ENCODE assay signal across 8 cellular contexts in genomic region chr19:5977222-5977784, GRCh38. TPM values are rescaled to one million over a fixed set of nuclear protein-coding genes. Genes with fewer than 3 reads are reported as not detected.
DNase-seq lines count a peak whose midpoint lies in the region; ATAC-seq and TF ChIP-seq lines count a peak whose summit lies in the region.

No MANE protein-coding gene starts in this region.

- H3K4me3 ChIP-seq in skeletal muscle tissue (ENCODE audit: low read length in 3 of 3): peak overlapping the region; percentile 78 to 90 (median 88)

- H3K27ac ChIP-seq in foreskin keratinocyte (peak overlapping the region; percentile 26), skeletal muscle tissue (ENCODE audit: low read depth, low read length) (peak overlapping the region; percentile 77)

- H3K9me3 Mint-ChIP-seq in activated T-cell treated with anti-CD3 and anti-CD28 coated beads, Interleukin-2, amount 50 U/mL, for 4 hours: no peaks in the 10 kb centered on the region
- no peaks in the 10 kb centered on the region for H3K9me3 Mint-ChIP-seq in T-cell

- CTCF ChIA-PET in T-cell (lab: Charles Lee): interaction anchor here (0.6 to 2.5 kb wide), 7 partner anchors 9 to 128 kb away, joined by 3 to 19 read pairs (median 3); no protein-coding TSS in a partner anchor

- peak overlapping the region; percentile 90 to 93 (median 91) for H3K9ac ChIP-seq in skeletal muscle tissue (ENCODE audit: low read depth in 1 of 3, low read length in 3 of 3)

- POLR2A ChIA-PET in T-cell (lab: Charles Lee): no interaction called here

- H3K27ac Mint-ChIP-seq in T-cell: peak overlapping the region; percentile 82 to 92

- H3K36me3 Mint-ChIP-seq in activated T-cell treated with anti-CD3 and anti-CD28 coated beads, Interleukin-2, amount 50 U/mL, for 4 hours (ENCODE audit: insufficient read depth): peaks cover 19% of the 10 kb centered on the region
- peaks cover 17% of the 10 kb centered on the region for H3K36me3 Mint-ChIP-seq in T-cell

- H3K4me1 Mint-ChIP-seq in activated T-cell treated with anti-CD3 and anti-CD28 coated beads, Interleukin-2, amount 50 U/mL, for 4 hours (ENCODE audit: low read depth): peaks cover 59% of the 10 kb centered on the region
- peaks cover 61 to 67% (median 64%) of the 10 kb centered on the region in 3 donors for H3K4me1 Mint-ChIP-seq in T-cell

- no peak for TF ChIP-seq CTCF in foreskin keratinocyte (conservative IDR thresholded peaks at IDR 0.05)

- H3K4me3 Mint-ChIP-seq in activated T-cell treated with anti-CD3 and anti-CD28 coated beads, Interleukin-2, amount 50 U/mL, for 4 hours: peak overlapping the region; percentile 98
- peak overlapping the region; percentile 91 to 97 (median 93) for H3K4me3 Mint-ChIP-seq in T-cell

- H3K27me3 ChIP-seq in foreskin keratinocyte (no peaks in the 10 kb centered on the region), skeletal muscle tissue (ENCODE audit: control insufficient read depth in 3 of 3, insufficient read depth in 3 of 3, low read length in 3 of 3) (no peaks in the 10 kb centered on the region)

- no peaks in the 10 kb centered on the region for H3K9me3 ChIP-seq in skeletal muscle tissue (ENCODE audit: control insufficient read depth in 3 of 3, low read length in 3 of 3)

- no peaks in the 10 kb centered on the region for H3K27me3 Mint-ChIP-seq in activated T-cell treated with anti-CD3 and anti-CD28 coated beads, Interleukin-2, amount 50 U/mL, for 4 hours (ENCODE audit: low read depth)
- no peaks in the 10 kb centered on the region for H3K27me3 Mint-ChIP-seq in T-cell

- peaks cover 10 to 21% (median 14%) of the 10 kb centered on the region in 3 donors for H3K36me3 ChIP-seq in skeletal muscle tissue (ENCODE audit: control insufficient read depth in 3 of 3, insufficient read depth in 3 of 3, low read length in 3 of 3)

- ATAC-seq in activated T-cell treated with anti-CD3 and anti-CD28 coated beads, Interleukin-2, amount 50 U/mL, for 4 hours: peak; percentile 4 to 7
- peak in 1 of 4 experiments; percentile 3 for ATAC-seq in T-cell (replicated peaks in 1 of 4)
- peak; percentile 1 for ATAC-seq in foreskin keratinocyte
- no peak for ATAC-seq in GM21717 (IDR thresholded peaks at IDR 0.05; ENCODE audit: unreplicated experiment)

- no peak for DNase-seq in activated T-cell treated with anti-CD3 and anti-CD28 coated beads, Interleukin-2, amount 50 U/mL, for 4 hours
- no peak for DNase-seq in activated T-cell treated with anti-CD3 and anti-CD28 coated beads for 4 hours
- no peak for DNase-seq in T-cell
- no peak for DNase-seq in foreskin keratinocyte
- no peak for DNase-seq in NCI-H2171 (lab: John Stamatoyannopoulos, UW)
- DNase-seq in cerebellum (ENCODE audit: low spot score): no peak

- no peaks in the 10 kb centered on the region for H3K4me1 ChIP-seq in foreskin keratinocyte
- H3K4me1 ChIP-seq in skeletal muscle tissue (ENCODE audit: control insufficient read depth in 3 of 3, insufficient read depth in 3 of 3, low read length in 3 of 3): peaks cover 30 to 51% (median 41%) of the 10 kb centered on the region in 3 donors

RNA-seq across cellular contexts. Expression of gene RANBP3, which starts 0.6 kb away (rescaled TPM):
- 100 to 1,000 TPM; 101 to 104 (median 103) TPM for total RNA-seq in activated T-cell treated with anti-CD3 and anti-CD28 coated beads, Interleukin-2, amount 50 U/mL, for 4 hours
- 100 to 1,000 TPM in 2 of 5 donors, 10 to 100 TPM in 3; 90.2 to 101 (median 98.3) TPM for total RNA-seq in T-cell
- 54.7 and 56.3 TPM in 2 replicates for total RNA-seq in foreskin keratinocyte
- polyA plus RNA-seq in foreskin keratinocyte: 47.2 and 53.1 TPM in 2 replicates
- 26.6 TPM for total RNA-seq in skeletal muscle tissue
- total RNA-seq in cerebellum: 38.9 TPM
